Comparison of ENCODE assay signal across 22 cellular contexts in genomic region chr1:232501856-232502255, GRCh38.
DNase-seq lines count a peak whose midpoint lies in the region; ATAC-seq and TF ChIP-seq lines count a peak whose summit lies in the region.
"Had no signal": no experiment of that assay in that cellular context is flagged by ENCODE, and none has a peak within 500 bp of the region (broad histone marks: within the 10 kb centered on the region; RNA-seq: fewer than 3 reads in every experiment).

No MANE protein-coding gene starts in this region.

- CTCF ChIA-PET in SK-N-SH (lab: Yijun Ruan, JAX): no interaction called here
- CTCF ChIA-PET in activated CD8-positive, alpha-beta memory T cell treated with anti-CD3 and anti-CD28 coated beads, Interleukin-2, amount 10 ng/mL, durations not matched to agents 7 days and 5 days (lab: Charles Lee): no interaction called here

- no peaks in the 10 kb centered on the region for H3K9me3 Mint-ChIP-seq in activated CD8-positive, alpha-beta memory T cell treated with anti-CD3 and anti-CD28 coated beads, Interleukin-2, amount 10 ng/mL, durations not matched to agents 7 days and 5 days (ENCODE audit: low read depth)
- H3K9me3 Mint-ChIP-seq: CD8-positive, alpha-beta T cell; GM23338 had no signal

- no peak for TF ChIP-seq EP300 in SK-N-SH (IDR thresholded peaks at IDR 0.05; ENCODE audit: borderline replicate concordance in 1 of 2, low read depth in 1 of 2, low read length in 1 of 2)

- no peaks in the 10 kb centered on the region for H3K27me3 ChIP-seq in SK-N-SH (ENCODE audit: insufficient read depth)
- H3K27me3 ChIP-seq: BLaER1 treated with 17β-estradiol and CSF1 and Interleukin-3, amounts not matched to agents 10 nM and 100 nM had no signal

- no peak overlapping the region for H3K4me3 Mint-ChIP-seq in activated CD8-positive, alpha-beta memory T cell treated with anti-CD3 and anti-CD28 coated beads, Interleukin-2, amount 10 ng/mL, durations not matched to agents 7 days and 5 days
- H3K4me3 Mint-ChIP-seq: B cell; CD8-positive, alpha-beta T cell; GM23338; HFFc6 had no signal

- POLR2A ChIA-PET in SK-N-SH (lab: Yijun Ruan, JAX): no interaction called here

- no peak overlapping the region for H2AFZ ChIP-seq in SK-N-SH (ENCODE audit: low read depth)
- H2AFZ ChIP-seq: GM23338 had no signal

- H3K79me2 ChIP-seq in SK-N-SH (ENCODE audit: insufficient read depth): no peaks in the 10 kb centered on the region

- no peak overlapping the region for H3K4me3 ChIP-seq in SK-N-SH (ENCODE audit: low read depth in 2 of 2, low read length in 1 of 2)
- H3K4me3 ChIP-seq: A549; BLaER1 treated with 17β-estradiol and CSF1 and Interleukin-3, amounts not matched to agents 10 nM and 100 nM; GM23338 had no signal

- peak; percentile 59 for ATAC-seq in SK-N-SH treated with all-trans-retinoic acid at 6 μM for 48 hours
- peak; percentile 46 for ATAC-seq in sciatic nerve
- ATAC-seq in GM19035 (IDR thresholded peaks at IDR 0.05; ENCODE audit: unreplicated experiment): no peak
- ATAC-seq in activated CD8-positive, alpha-beta memory T cell treated with anti-CD3 and anti-CD28 coated beads, Interleukin-2, amount 10 ng/mL, durations not matched to agents 7 days and 5 days: no peak
- ATAC-seq: A549; CD8-positive, alpha-beta T cell had no signal

- intact Hi-C loops in sciatic nerve (cut with DNase I): no loop called here

- DNase-seq in SK-N-SH (no peak), NCI-H82 treated with DMSO at 0.1 percent for 48 hours (lab: John Stamatoyannopoulos, UW; ENCODE audit: unreplicated experiment) (peak; percentile 45), fibroblast of gingiva (ENCODE audit: low read depth) (peak; percentile 42), sciatic nerve (ENCODE audit: low spot score) (no peak), NCI-H2107 treated with DMSO at 0.1 percent for 48 hours (lab: John Stamatoyannopoulos, UW; ENCODE audit: unreplicated experiment) (no peak)
- no peak for DNase-seq in activated CD8-positive, alpha-beta memory T cell treated with anti-CD3 and anti-CD28 coated beads, Interleukin-2, amount 10 ng/mL, durations not matched to agents 7 days and 5 days
- DNase-seq: Calu3; CD8-positive, alpha-beta T cell; DMS 273 treated with DMSO at 0.1 percent for 48 hours; DMS53; DND-41; HCEC 1CT; HFFc6; IMR-90 had no signal

- H4K20me1 ChIP-seq in SK-N-SH (ENCODE audit: insufficient read depth): no peaks in the 10 kb centered on the region

- H3F3A ChIP-seq in SK-N-SH (replicated peaks; ENCODE audit: insufficient read depth): no peaks in the 10 kb centered on the region

- no peaks in the 10 kb centered on the region for H3K9me3 ChIP-seq in SK-N-SH
- H3K9me3 ChIP-seq: A549; BLaER1 treated with 17β-estradiol and CSF1 and Interleukin-3, amounts not matched to agents 10 nM and 100 nM had no signal

- no peak for TF ChIP-seq RAD21 in SK-N-SH (IDR thresholded peaks at IDR 0.05; ENCODE audit: low read length)

- H3K27me3 Mint-ChIP-seq in activated CD8-positive, alpha-beta memory T cell treated with anti-CD3 and anti-CD28 coated beads, Interleukin-2, amount 10 ng/mL, durations not matched to agents 7 days and 5 days: no peaks in the 10 kb centered on the region

- H3K4me1 ChIP-seq in SK-N-SH (ENCODE audit: control insufficient read depth in 1 of 2, insufficient read depth in 2 of 2, low read depth in 1 of 2, low read length in 1 of 2): peaks cover 0 to 7% of the 10 kb centered on the region in 2 experiments; a peak in 1 of 4 replicates
- H3K4me1 ChIP-seq: A549 had no signal

- no peaks in the 10 kb centered on the region for H3K4me1 Mint-ChIP-seq in activated CD8-positive, alpha-beta memory T cell treated with anti-CD3 and anti-CD28 coated beads, Interleukin-2, amount 10 ng/mL, durations not matched to agents 7 days and 5 days
- H3K4me1 Mint-ChIP-seq: B cell had no signal

- TF ChIP-seq CTCF in SK-N-SH (IDR thresholded peaks at IDR 0.05): no peak

- no peaks in the 10 kb centered on the region for H3K9me2 ChIP-seq in SK-N-SH

- H3K36me3 ChIP-seq in SK-N-SH (replicated peaks in 1 of 2; ENCODE audit: control insufficient read depth in 1 of 2, insufficient read depth in 2 of 2, low read length in 1 of 2): no peaks in the 10 kb centered on the region

- H3K27ac ChIP-seq in SK-N-SH (ENCODE audit: low read depth in 2 of 2, low read length in 1 of 2): no peak overlapping the region; a peak in 1 of 4 replicates
- H3K27ac ChIP-seq: 22Rv1; A549; BLaER1 treated with 17β-estradiol and CSF1 and Interleukin-3, amounts not matched to agents 10 nM and 100 nM; HL-60 had no signal

- H3K9ac ChIP-seq in SK-N-SH: no peak overlapping the region
- H3K9ac ChIP-seq: BLaER1 treated with 17β-estradiol and CSF1 and Interleukin-3, amounts not matched to agents 10 nM and 100 nM had no signal

- H3K27ac Mint-ChIP-seq in activated CD8-positive, alpha-beta memory T cell treated with anti-CD3 and anti-CD28 coated beads, Interleukin-2, amount 10 ng/mL, durations not matched to agents 7 days and 5 days: no peak overlapping the region
- H3K27ac Mint-ChIP-seq: B cell; CD8-positive, alpha-beta T cell; GM23338; HFFc6 had no signal

- H3K36me3 Mint-ChIP-seq in activated CD8-positive, alpha-beta memory T cell treated with anti-CD3 and anti-CD28 coated beads, Interleukin-2, amount 10 ng/mL, durations not matched to agents 7 days and 5 days: no peaks in the 10 kb centered on the region
- H3K36me3 Mint-ChIP-seq: CD8-positive, alpha-beta T cell had no signal

- 57% methylated on average over 4 of the region's 4 CpGs for WGBS in SK-N-SH (ENCODE audit: low lambda C conversion rate)

- no peak overlapping the region for H3K4me2 ChIP-seq in SK-N-SH
- H3K4me2 ChIP-seq: A549; BLaER1 treated with 17β-estradiol and CSF1 and Interleukin-3, amounts not matched to agents 10 nM and 100 nM; GM23338 had no signal

TF ChIP-seq in SK-N-SH treated with all-trans-retinoic acid at 6 μM for 48 hours, 23 proteins besides CTCF, POLR2A, EP300 and RAD21:
- TF ChIP-seq CREB5 (CRISPR knock-in tag; IDR thresholded peaks at IDR 0.05; ENCODE audit: low read depth) (no peak), ISL1 (CRISPR knock-in tag; IDR thresholded peaks at IDR 0.05) (peak; percentile 76)
TF ChIP-seq in SK-N-SH treated with all-trans-retinoic acid at 6 μM for 48 hours: peak in this region for 1.

TF ChIP-seq in SK-N-SH, 30 proteins besides CTCF, POLR2A, EP300 and RAD21:
- no peak for TF ChIP-seq NRF1 (IDR thresholded peaks at IDR 0.05; ENCODE audit: low read depth, low read length)
- TF ChIP-seq FOSL2 (IDR thresholded peaks at IDR 0.05; ENCODE audit: borderline replicate concordance, low read depth): no peak
- TF ChIP-seq ZBTB33 (IDR thresholded peaks at IDR 0.05; ENCODE audit: borderline replicate concordance, low read depth): no peak
- no peak for TF ChIP-seq MEF2A (IDR thresholded peaks at IDR 0.05; ENCODE audit: borderline replicate concordance, low read depth)
- no peak for TF ChIP-seq MXI1 (IDR thresholded peaks at IDR 0.05; ENCODE audit: low read depth, low read length)
- TF ChIP-seq GATA2 (CRISPR knock-in tag; IDR thresholded peaks at IDR 0.05): no peak
- TF ChIP-seq FOXM1 (IDR thresholded peaks at IDR 0.05; ENCODE audit: low read depth): no peak
- no peak for TF ChIP-seq CHD2 (IDR thresholded peaks at IDR 0.05; ENCODE audit: low read length, partially characterized antibody)
- TF ChIP-seq FOXJ3 (CRISPR knock-in tag; IDR thresholded peaks at IDR 0.05): no peak
- TF ChIP-seq TAF1 (IDR thresholded peaks at IDR 0.05; ENCODE audit: borderline replicate concordance, low read depth, low read length): no peak
- no peak for TF ChIP-seq RXRA (IDR thresholded peaks at IDR 0.05; ENCODE audit: borderline replicate concordance, low read depth)
- TF ChIP-seq EZH2phosphoT487 (IDR thresholded peaks at IDR 0.05; ENCODE audit: borderline replicate concordance, low read depth): no peak
- TF ChIP-seq RFX5 (IDR thresholded peaks at IDR 0.05; ENCODE audit: low read length): no peak
- TF ChIP-seq NFIC (IDR thresholded peaks at IDR 0.05; ENCODE audit: borderline replicate concordance): no peak

Comparison
In these comparisons a context has a peak if more than half of its experiments do, and no peak if none do; other contexts are left out.
1. ATAC-seq: peak in SK-N-SH treated with all-trans-retinoic acid at 6 μM for 48 hours (single experiment) and sciatic nerve (single experiment); none in GM19035 (single experiment) and activated CD8-positive, alpha-beta memory T cell treated with anti-CD3 and anti-CD28 coated beads, Interleukin-2, amount 10 ng/mL, durations not matched to agents 7 days and 5 days (single experiment).
2. DNase-seq: peak in NCI-H82 treated with DMSO at 0.1 percent for 48 hours (single experiment) and fibroblast of gingiva (single experiment); none in SK-N-SH (single experiment), sciatic nerve (single experiment), NCI-H2107 treated with DMSO at 0.1 percent for 48 hours (single experiment) and activated CD8-positive, alpha-beta memory T cell treated with anti-CD3 and anti-CD28 coated beads, Interleukin-2, amount 10 ng/mL, durations not matched to agents 7 days and 5 days (single experiment).